8 cellular contexts compared by ENCODE assay signal in the genomic region with DNA sequence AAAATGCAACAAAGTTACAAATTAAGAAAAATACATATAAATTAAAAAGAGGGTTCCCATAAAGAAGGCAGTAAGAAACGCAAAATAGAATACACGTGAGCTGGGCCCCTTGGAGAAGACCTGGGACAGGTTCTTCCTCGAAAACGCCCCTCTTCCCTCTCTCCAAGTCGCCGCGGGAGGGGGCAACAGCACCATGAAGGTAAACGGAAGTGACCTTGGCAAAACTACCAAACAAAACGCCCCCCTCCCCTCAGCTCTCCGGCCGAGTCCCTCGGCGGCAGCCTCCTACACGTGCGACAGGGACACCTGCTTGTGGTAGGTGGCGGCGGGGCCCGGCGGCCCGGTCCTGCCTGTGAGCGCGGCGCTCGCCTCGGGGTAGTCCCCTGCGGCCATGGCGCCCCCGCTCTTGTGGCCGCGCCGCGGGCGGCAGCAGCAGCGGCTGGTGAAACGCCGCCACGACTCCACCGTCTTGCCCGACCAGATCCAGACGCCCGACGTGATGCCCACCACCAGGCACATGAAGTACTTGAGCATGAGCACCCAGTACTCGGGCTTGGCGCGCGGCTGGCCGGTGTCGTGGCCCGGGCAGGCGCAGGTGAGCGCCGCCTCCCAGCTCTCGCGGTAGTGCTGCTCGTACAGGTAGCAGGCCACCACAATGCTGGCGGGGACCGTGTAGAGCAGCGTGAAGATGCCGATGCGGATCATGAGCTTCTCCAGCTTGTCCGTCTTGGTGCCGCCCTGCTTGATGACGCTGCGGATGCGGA. TPM values are rescaled to one million over a fixed set of nuclear protein-coding genes. Genes with fewer than 3 reads are reported as not detected.
DNase-seq lines count a peak whose midpoint lies in the region; ATAC-seq and TF ChIP-seq lines count a peak whose summit lies in the region.

No MANE protein-coding gene starts in this region.

- H3K4me3 Mint-ChIP-seq in activated B cell treated with CpG ODN at 0.5 μM for 24 hours = peak overlapping the region; percentile 86

- in situ Hi-C loops in GM13976 (cut with MboI; ENCODE audit: low sequenced_read_pairs, unreplicated experiment) = no loop called here

- peak overlapping the region; percentile 2; the same call in 1 of the 2 replicates for H3K4me3 ChIP-seq in iPS DF 6.9 (ENCODE audit: low read length)
- peak overlapping the region; percentile 75 to 98 (median 86) for H3K4me3 ChIP-seq in sigmoid colon

- no peak overlapping the region for H3K27ac ChIP-seq in iPS DF 6.9 (ENCODE audit: low read length)
- peak overlapping the region in 3 of 4 donors; percentile 89 to 97 (median 96) for H3K27ac ChIP-seq in sigmoid colon

- WGBS in iPS DF 6.9 (ENCODE audit: insufficient coverage, insufficient read length) = no CpG with 5 or more reads among the region's 65 CpGs
- WGBS in sigmoid colon, 2 donors = 14 to 33% methylated on average over 65 of the region's 65 CpGs

- H3K27me3 ChIP-seq in iPS DF 6.9 (ENCODE audit: control insufficient read depth, insufficient read depth, low read length) (no peaks in the 10 kb centered on the region), sigmoid colon (no peaks in the 10 kb centered on the region)

- peaks cover 36% of the 10 kb centered on the region for H3K4me1 Mint-ChIP-seq in activated B cell treated with CpG ODN at 0.5 μM for 24 hours

- POLR2A ChIA-PET in activated B cell treated with CpG ODN at 0.5 μM for 24 hours (lab: Charles Lee) = no interaction called here

- CTCF ChIA-PET in activated B cell treated with CpG ODN at 0.5 μM for 24 hours (lab: Charles Lee) = interaction anchor here (1.2 to 2.5 kb wide), 3 partner anchors 22 to 274 kb away, joined by 3 to 10 read pairs (median 6); no protein-coding TSS in a partner anchor

- DNase-seq in GM13976 (ENCODE audit: low spot score) = peak; percentile 56
- DNase-seq in activated B cell treated with CpG ODN at 0.5 μM for 24 hours = peak; percentile 25
- DNase-seq in iPS DF 6.9 (ENCODE audit: low read depth, low spot score) = no peak
- DNase-seq in sigmoid colon = no peak
- DNase-seq in DMS153 (lab: John Stamatoyannopoulos, UW) = no peak
- DNase-seq in middle frontal gyrus (ENCODE audit: extremely low spot score, low spot score) = no peak
- DNase-seq in OCI-M1 (lab: John Stamatoyannopoulos, UW) = no peak
- DNase-seq in NCI-H1436 treated with DMSO at 0.1 percent for 48 hours (lab: John Stamatoyannopoulos, UW) = no peak

- TF ChIP-seq POLR2A in sigmoid colon (IDR thresholded peaks at IDR 0.05) = no peak

- H3K36me3 ChIP-seq in iPS DF 6.9 (ENCODE audit: control insufficient read depth, insufficient read depth, low read length) (peaks cover 14% of the 10 kb centered on the region), sigmoid colon (peaks cover 16 to 59% (median 30%) of the 10 kb centered on the region in 4 donors)

- TF ChIP-seq CTCF in GM13976 (IDR thresholded peaks at IDR 0.05; ENCODE audit: borderline replicate concordance, control extremely low read depth, extremely low read depth, insufficient read depth, missing control alignments) (no peak), activated B cell treated with CpG ODN at 0.5 μM for 24 hours (IDR thresholded peaks at IDR 0.05) (no peak), sigmoid colon (IDR thresholded peaks at IDR 0.05) (no peak)

- H3K27me3 Mint-ChIP-seq in activated B cell treated with CpG ODN at 0.5 μM for 24 hours = peaks cover 10% of the 10 kb centered on the region

- H3K9me3 ChIP-seq in iPS DF 6.9 (ENCODE audit: control insufficient read depth, insufficient read depth, low read length) = no peaks in the 10 kb centered on the region
- H3K9me3 ChIP-seq in sigmoid colon = no peaks in the 10 kb centered on the region

- H3K9me3 Mint-ChIP-seq in activated B cell treated with CpG ODN at 0.5 μM for 24 hours = no peaks in the 10 kb centered on the region

- no peaks in the 10 kb centered on the region for H3K36me3 Mint-ChIP-seq in activated B cell treated with CpG ODN at 0.5 μM for 24 hours (ENCODE audit: low read depth)

- no peak overlapping the region for H3K27ac Mint-ChIP-seq in activated B cell treated with CpG ODN at 0.5 μM for 24 hours

- no peak for ATAC-seq in activated B cell treated with CpG ODN at 0.5 μM for 24 hours (ENCODE audit: low read depth)

- peaks cover 26% of the 10 kb centered on the region for H3K4me1 ChIP-seq in iPS DF 6.9 (ENCODE audit: control insufficient read depth, insufficient read depth, low read length)
- peaks cover 0 to 70% (median 62%) of the 10 kb centered on the region in 4 donors for H3K4me1 ChIP-seq in sigmoid colon

- intact Hi-C loops in activated B cell treated with CpG ODN at 0.5 μM for 24 hours (cut with micrococcal nuclease) = no loop called here
- intact Hi-C loops in sigmoid colon (cut with DNase I) = no loop called here

- no peak for TF ChIP-seq EP300 in sigmoid colon (IDR thresholded peaks at IDR 0.05)

RNA-seq across cellular contexts. Expression of a gene that starts 2.8 kb away (rescaled TPM):
- total RNA-seq in activated B cell treated with CpG ODN at 0.5 μM for 24 hours (0.66 and 0.89 TPM in 2 replicates), sigmoid colon (10 to 100 TPM; 29.3 to 52.0 (median 37.4) TPM)
- polyA plus RNA-seq in sigmoid colon = 10 to 100 TPM in 1 of 3 donors, 1 to 10 TPM in 2; 6.5 to 28.4 (median 7.8) TPM

RNA-seq across cellular contexts. Expression of a gene that starts 55.4 kb away (rescaled TPM):
- total RNA-seq in activated B cell treated with CpG ODN at 0.5 μM for 24 hours = 12.2 and 13.5 TPM in 2 replicates
- total RNA-seq in sigmoid colon = 10 to 100 TPM in 2 of 4 donors, 1 to 10 TPM in 2; 9.2 to 17.8 (median 11.5) TPM
- polyA plus RNA-seq in sigmoid colon = 10 to 100 TPM; 21.6 to 49.5 (median 23.7) TPM

Comparison
In these comparisons a context has a peak if more than half of its experiments do, and no peak if none do; other contexts are left out.
1. DNase-seq: peak in GM13976 (single experiment) and activated B cell treated with CpG ODN at 0.5 μM for 24 hours (single experiment); none in iPS DF 6.9 (single experiment), sigmoid colon (single experiment), DMS153 (single experiment), middle frontal gyrus (single experiment), OCI-M1 (single experiment) and NCI-H1436 treated with DMSO at 0.1 percent for 48 hours (single experiment).
2. RNA of a gene that starts 2.8 kb away (total RNA-seq): 29.3 to 52.0 TPM in sigmoid colon; 0.66 to 0.89 TPM in activated B cell treated with CpG ODN at 0.5 μM for 24 hours; every median in the first group is over 10 times any median in the second.